ENCODE assay signal across 26 cellular contexts in genomic region chr16:1035066-1035415, GRCh38. TPM values are rescaled to one million over a fixed set of nuclear protein-coding genes. Genes with fewer than 3 reads are reported as not detected.
"Had no signal": no experiment of that assay in that cellular context is flagged by ENCODE, and none has a peak within 500 bp of the region (broad histone marks: within the 10 kb centered on the region; RNA-seq: fewer than 3 reads in every experiment).

No MANE protein-coding gene starts in this region.

- DNase-seq: activated CD4-positive, alpha-beta T cell treated with anti-CD3 and anti-CD28 coated beads for 1 hour; activated CD8-positive, alpha-beta memory T cell treated with anti-CD3 and anti-CD28 coated beads, Interleukin-2, amount 50 U/mL, for 48 hours; activated naive CD4-positive, alpha-beta T cell; activated T-cell treated with anti-CD3 and anti-CD28 coated beads, Interleukin-2, amount 50 U/mL, for 4 hours; adrenal gland; effector CD4-positive, alpha-beta T cell; immature natural killer cell; left lung; naive thymus-derived CD8-positive, alpha-beta T cell; pancreas; small intestine; stimulated activated CD4-positive, alpha-beta T cell treated with anti-CD3 and anti-CD28 coated beads, Interleukin-2, amount 100 ng/mL, for 24 hours; stimulated activated naive CD8-positive, alpha-beta T cell treated with anti-CD3 and anti-CD28 coated beads, Interleukin-15, amount 100 ng/mL, for 72 hours; T-helper 1 cell; testis; trophoblast cell; uterus; WERI-Rb-1 had no signal

- H3K27ac ChIP-seq: adrenal gland, left lung, pancreas, testis, uterus, WERI-Rb-1 had no signal

- H3K27me3 ChIP-seq: testis had no signal

RNA-seq across cellular contexts. Expression of gene SSTR5, which starts 37.5 kb away (rescaled TPM):
- total RNA-seq: activated CD8-positive, alpha-beta memory T cell treated with anti-CD3 and anti-CD28 coated beads for 36 hours; activated T-cell treated with anti-CD3 and anti-CD28 coated beads, Interleukin-2, amount 50 U/mL, for 4 hours; activated T-helper 2 cell treated with anti-CD3 and anti-CD28 coated beads, Interferon-gamma antibody, Interleukin-2, Interleukin-4, amounts not matched to agents 10 μg/mL and 5 μg/mL and 100 μg/mL, durations not matched to agents 14 hours and 24 hours and 36 hours; cerebellum; epithelial cell of proximal tubule; fibroblast of villous mesenchyme; glomerular endothelial cell; kidney epithelial cell; left lung; naive thymus-derived CD8-positive, alpha-beta T cell; sciatic nerve; uterus had no signal

RNA-seq across cellular contexts. Expression of gene SOX8, which starts 53.5 kb away (rescaled TPM):
- total RNA-seq: epithelial cell of proximal tubule, fibroblast of villous mesenchyme had no signal
